ENCODE assay signal across 1 cellular context in the genomic region with DNA sequence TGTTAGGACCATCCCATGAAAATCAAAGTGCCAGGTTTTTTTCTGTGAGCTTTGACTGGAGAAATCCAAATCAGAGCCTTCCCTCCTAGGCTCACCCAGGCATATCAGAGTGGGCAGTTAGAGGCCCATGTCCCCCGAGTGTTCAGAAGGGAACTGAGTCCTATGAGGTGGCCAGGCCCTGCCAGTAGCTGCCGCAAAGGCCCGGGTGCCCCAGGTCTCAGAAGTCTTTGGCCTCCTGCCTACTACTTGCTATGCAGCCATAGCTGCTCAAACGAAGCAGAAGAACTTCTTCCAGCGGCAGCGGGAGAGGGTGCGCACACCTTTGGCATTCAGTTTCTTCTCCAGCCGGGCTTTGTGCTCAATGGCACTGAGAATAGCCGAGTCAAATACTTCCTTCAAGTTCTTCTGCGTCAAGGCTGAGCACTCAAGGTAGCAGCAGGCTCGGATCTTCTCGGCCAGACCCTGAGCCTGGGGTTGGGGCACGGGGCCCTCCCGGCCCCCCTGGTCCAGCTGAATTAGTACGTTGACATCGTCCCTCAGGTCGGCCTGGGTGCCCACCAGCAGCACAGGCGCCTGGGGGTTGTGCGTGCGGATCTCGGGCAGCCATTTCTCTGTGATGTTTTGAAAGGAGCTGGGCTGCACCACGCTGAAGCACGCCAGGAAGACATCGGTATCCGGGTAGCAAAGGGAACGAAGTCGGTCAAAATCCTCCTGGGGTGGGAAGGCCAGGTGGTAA.
TF ChIP-seq lines count a peak whose summit lies in the region.

No MANE protein-coding gene starts in this region.

TF ChIP-seq in H1, 55 proteins besides CTCF, POLR2A, EP300 and RAD21:
- TF ChIP-seq EZH2 (IDR thresholded peaks at IDR 0.05; ENCODE audit: low read depth, low read length, severe bottlenecking) (no peak), GTF2F1 (IDR thresholded peaks at IDR 0.05; ENCODE audit: borderline replicate concordance, low read depth, low read length) (no peak), KDM5A (IDR thresholded peaks at IDR 0.05; ENCODE audit: low read length) (no peak), RNF2 (IDR thresholded peaks at IDR 0.05; ENCODE audit: borderline replicate concordance, low read depth, low read length, missing control alignments, poor library complexity, severe bottlenecking) (no peak), E2F6 (IDR thresholded peaks at IDR 0.05) (no peak), TAF7 (optimal IDR thresholded peaks at IDR 0.05; ENCODE audit: borderline replicate concordance, low read depth, low read length) (no peak), SIX5 (IDR thresholded peaks at IDR 0.05; ENCODE audit: low read depth, low read length) (no peak), ZNF274 (IDR thresholded peaks at IDR 0.05; ENCODE audit: borderline replicate concordance, extremely low read depth, low read length) (no peak), GABPA (IDR thresholded peaks at IDR 0.05; ENCODE audit: borderline replicate concordance, insufficient read depth, low read length) (no peak), EGR1 (IDR thresholded peaks at IDR 0.05; ENCODE audit: borderline replicate concordance, low read depth, low read length) (no peak), KDM4A (IDR thresholded peaks at IDR 0.05; ENCODE audit: low read depth, low read length, severe bottlenecking) (no peak)
TF ChIP-seq in H1: peak in this region for 0.
